8 cellular contexts compared by ENCODE assay signal in the genomic region with DNA sequence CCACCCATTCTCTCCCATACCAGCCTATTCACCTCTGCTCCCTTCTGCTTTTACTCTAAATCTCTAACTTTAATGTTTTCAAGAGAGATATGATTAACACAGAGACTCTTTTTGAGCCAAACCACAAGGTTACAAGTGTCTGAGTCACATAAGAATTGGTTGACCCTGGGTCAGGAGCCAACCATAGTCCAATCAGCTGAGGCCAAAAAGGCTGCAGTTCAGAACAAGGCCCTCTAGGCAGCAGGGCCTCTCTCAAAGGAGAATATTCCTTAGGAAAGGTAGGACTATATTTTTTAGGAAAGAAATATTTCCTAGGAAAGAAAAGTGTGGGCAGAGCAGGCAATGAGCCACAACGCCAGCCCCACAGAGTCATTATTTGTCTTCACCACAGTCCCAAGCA. TPM values are rescaled to one million over a fixed set of nuclear protein-coding genes. Genes with fewer than 3 reads are reported as not detected.
DNase-seq lines count a peak whose midpoint lies in the region; ATAC-seq and TF ChIP-seq lines count a peak whose summit lies in the region.

No MANE protein-coding gene starts in this region.

- H3K36me3 ChIP-seq in gastrocnemius medialis: no peaks in the 10 kb centered on the region

- no peak overlapping the region for H3K27ac Mint-ChIP-seq in HFFc6

- peak overlapping the region; percentile 84 to 94 (median 89) for H3K27ac ChIP-seq in gastrocnemius medialis

- no peak overlapping the region for H3K4me3 Mint-ChIP-seq in HFFc6

- ATAC-seq in activated CD4-positive, CD25-positive, alpha-beta regulatory T cell treated with anti-CD3 and anti-CD28 coated beads, Interleukin-2, amount 50 U/mL, for 24 hours: peak; percentile 30 to 34
- ATAC-seq in gastrocnemius medialis: peak in 1 of 2 donors; percentile 13

- H3K27me3 ChIP-seq in gastrocnemius medialis: no peaks in the 10 kb centered on the region

- H3K4me1 Mint-ChIP-seq in HFFc6 (ENCODE audit: low read depth): peaks cover 34% of the 10 kb centered on the region

- H3K36me3 Mint-ChIP-seq in HFFc6 (ENCODE audit: low read depth): no peaks in the 10 kb centered on the region

- no peaks in the 10 kb centered on the region for H3K9me3 ChIP-seq in gastrocnemius medialis

- in situ Hi-C loops in gastrocnemius medialis (cut with MboI; ENCODE audit: low sequenced_read_pairs in 4 of 4): loop anchor here in 2 of 4 donors (10.0 to 25.0 kb wide), 2 partner anchors 50 to 92 kb away; no protein-coding TSS in a partner anchor

- H3K4me1 ChIP-seq in gastrocnemius medialis: peaks cover 44 to 57% of the 10 kb centered on the region in 2 donors

- TF ChIP-seq CTCF in HFFc6 (IDR thresholded peaks at IDR 0.05): no peak; the same call in none of the 2 replicates
- no peak for TF ChIP-seq CTCF in gastrocnemius medialis (IDR thresholded peaks at IDR 0.05 in 4 of 5, conservative IDR thresholded peaks at IDR 0.05 in 1 of 5)

- peaks cover 10% of the 10 kb centered on the region for H3K27me3 Mint-ChIP-seq in HFFc6 (ENCODE audit: insufficient read depth)

- H3K4me3 ChIP-seq in gastrocnemius medialis: peak overlapping the region in 3 of 4 donors; percentile 0 to 94 (median 93)

- no peaks in the 10 kb centered on the region for H3K9me3 Mint-ChIP-seq in HFFc6

- no peak for DNase-seq in activated CD4-positive, CD25-positive, alpha-beta regulatory T cell (lab: John Stamatoyannopoulos, UW)
- DNase-seq in HFFc6: peak; percentile 62
- DNase-seq in RPMI7951 (ENCODE audit: low read depth): peak; percentile 78
- DNase-seq in erythroblast (lab: John Stamatoyannopoulos, UW): peak; percentile 25 to 53
- DNase-seq in gastrocnemius medialis: peak in 1 of 2 donors; percentile 39
- DNase-seq in NCI-H2029 (lab: John Stamatoyannopoulos, UW): no peak
- no peak for DNase-seq in hippocampal formation (lab: John Stamatoyannopoulos, UW)

- intact Hi-C loops in gastrocnemius medialis (cut with DNase I; ENCODE audit: low total_unique reads): loop anchor here (1.0 kb wide), 1 partner anchor 7 kb away; no protein-coding TSS in a partner anchor

- no peak for TF ChIP-seq POLR2A in erythroblast (IDR thresholded peaks at IDR 0.05; ENCODE audit: low read length)
- TF ChIP-seq POLR2A in gastrocnemius medialis (IDR thresholded peaks at IDR 0.05): no peak

RNA-seq across cellular contexts. Expression of gene ATP8A1, which starts 2.3 kb away (rescaled TPM):
- under 1 TPM; 0.03 to 0.28 (median 0.11) TPM for total RNA-seq in HFFc6 (2021; fragmentation: NEBNext Ultra II Directional; extraction: Animal tissue kit (Norgen Biotek cat#: 25700))
- total RNA-seq in RPMI7951 (2014; rRNA removed; shearing (Covaris generic)): 0.12 and 0.39 TPM in 2 replicates
- 10 to 100 TPM; 23.8 to 74.2 (median 31.1) TPM for total RNA-seq in gastrocnemius medialis

Comparison
In these comparisons a context has a peak if more than half of its experiments do, and no peak if none do; other contexts are left out.
1. DNase-seq: peak in HFFc6 (single experiment), RPMI7951 (single experiment) and erythroblast (2 of 2); none in activated CD4-positive, CD25-positive, alpha-beta regulatory T cell (0 of 4), NCI-H2029 (single experiment) and hippocampal formation (0 of 2).
2. RNA of gene ATP8A1, which starts 2.3 kb away (total RNA-seq): 23.8 to 74.2 TPM in gastrocnemius medialis; 0.03 to 0.28 TPM in HFFc6 and 0.12 to 0.39 TPM in RPMI7951; every median in the first group is over 10 times any median in the second.